ENCODE assay signal across 1 cellular context in the genomic region with DNA sequence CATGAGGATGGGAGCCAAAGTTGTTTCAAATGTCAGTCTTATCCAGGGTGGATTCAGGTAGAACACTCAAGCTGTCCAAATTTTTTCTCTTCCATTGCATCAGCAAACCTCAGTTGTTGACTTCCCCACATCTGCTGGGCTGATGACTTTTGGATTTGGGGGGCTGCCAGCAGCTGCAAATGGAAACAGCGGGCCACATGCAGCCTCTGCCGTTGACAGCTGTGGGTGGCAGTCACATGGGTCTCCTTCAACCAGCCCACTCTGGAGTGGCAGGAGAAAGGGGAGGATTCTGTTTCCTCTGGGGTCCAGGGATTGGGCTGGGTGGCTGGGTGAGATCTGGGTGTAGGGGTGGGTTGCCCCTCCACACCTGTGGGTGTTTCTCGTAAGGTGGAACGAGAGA.
A peak's percentile ranks its signal among the peaks of the same experiment; 100 is the strongest.
TF ChIP-seq lines count a peak whose summit lies in the region.

No MANE protein-coding gene starts in this region.

TF ChIP-seq in HEK293, 187 proteins besides CTCF, POLR2A, EP300 and RAD21:
- TF ChIP-seq ZNF707 (tag by site-specific recombination; IDR thresholded peaks at IDR 0.05) (no peak), ZNF521 (tag by site-specific recombination; IDR thresholded peaks at IDR 0.05) (no peak), ZNF394 (tag by site-specific recombination; IDR thresholded peaks at IDR 0.05; ENCODE audit: borderline replicate concordance) (no peak), ZFHX2 (tag by site-specific recombination; conservative IDR thresholded peaks at IDR 0.05) (peak; percentile 73), ZNF747 (tag by site-specific recombination; IDR thresholded peaks at IDR 0.05) (no peak)
TF ChIP-seq in HEK293: peak in this region for 1.
